Comparison of ENCODE assay signal across 8 cellular contexts in genomic region chr15:84654689-84655453, GRCh38. TPM values are rescaled to one million over a fixed set of nuclear protein-coding genes. Genes with fewer than 3 reads are reported as not detected.
A peak's percentile ranks its signal among the peaks of the same experiment; 100 is the strongest.
DNase-seq lines count a peak whose midpoint lies in the region; ATAC-seq and TF ChIP-seq lines count a peak whose summit lies in the region.

No MANE protein-coding gene starts in this region.

- peaks cover 0 to 1% (median 0%) of the 10 kb centered on the region in 7 donors for H3K9me3 Mint-ChIP-seq in CD14-positive monocyte

- H3K4me3 ChIP-seq in right atrium auricular region (peak overlapping the region; percentile 87 to 90), prostate gland (peak overlapping the region; percentile 78 to 80), urinary bladder (ENCODE audit: low read depth, low read length) (peak overlapping the region; percentile 83)

- peaks cover 18 to 31% of the 10 kb centered on the region in 2 donors for H3K36me3 Mint-ChIP-seq in CD14-positive monocyte

- H3K4me1 ChIP-seq in right atrium auricular region (peaks cover 0 to 53% of the 10 kb centered on the region in 2 donors), prostate gland (replicated peaks) (peaks cover 11% of the 10 kb centered on the region), urinary bladder (ENCODE audit: insufficient read depth) (no peaks in the 10 kb centered on the region)

- H3K27me3 ChIP-seq in right atrium auricular region (no peaks in the 10 kb centered on the region), prostate gland (replicated peaks; ENCODE audit: insufficient read depth) (no peaks in the 10 kb centered on the region)

- H3K27ac Mint-ChIP-seq in CD14-positive monocyte, result peak overlapping the region; percentile 37 to 98 (median 87)

- H3K4me1 Mint-ChIP-seq in CD14-positive monocyte, result peaks cover 42% of the 10 kb centered on the region

- intact Hi-C loops in CD14-positive monocyte (cut with micrococcal nuclease) (loop anchor here (2.0 to 10.0 kb wide), 6 partner anchors 24 to 117 kb away; partner anchors contain the start of genes SEC11A (in 1 of the 2), ZNF592 (in 1 of the 2) and ZSCAN2 (in 1 of the 2)), prostate gland (cut with DNase I) (loop anchor here (5.0 to 10.0 kb wide), 3 partner anchors 62 to 90 kb away; partner anchors contain the start of genes SEC11A and ZNF592)

- no peak for TF ChIP-seq POLR2A in prostate gland (IDR thresholded peaks at IDR 0.05)

- peaks cover 0 to 8% (median 6%) of the 10 kb centered on the region in 3 donors for H3K27me3 Mint-ChIP-seq in CD14-positive monocyte (ENCODE audit: low read depth in 3 of 3)

- H3K27ac ChIP-seq in angular gyrus (ENCODE audit: low read depth, low read length) (peak overlapping the region; percentile 96), right atrium auricular region (peak overlapping the region; percentile 88 to 89), prostate gland (peak overlapping the region; percentile 84), urinary bladder (ENCODE audit: low read depth) (no peak overlapping the region)

- peak; percentile 36 for ATAC-seq in GM21786 (IDR thresholded peaks at IDR 0.05; ENCODE audit: unreplicated experiment)

- DNase-seq in CD14-positive monocyte (ENCODE audit: low spot score) (peak; percentile 63), NCI-H146 (lab: John Stamatoyannopoulos, UW) (peak; percentile 68), T-helper 2 cell (peak; percentile 36 to 91 (median 65)), right atrium auricular region (ENCODE audit: low spot score) (peak; percentile 86), prostate gland (ENCODE audit: low spot score) (peak; percentile 77)

- H3K9me3 ChIP-seq in right atrium auricular region (no peaks in the 10 kb centered on the region), prostate gland (no peaks in the 10 kb centered on the region)

- peak overlapping the region; percentile 98 to 99 for H3K4me3 Mint-ChIP-seq in CD14-positive monocyte

- TF ChIP-seq CTCF in CD14-positive monocyte (IDR thresholded peaks at IDR 0.05) (peak; percentile 79), right atrium auricular region (IDR thresholded peaks at IDR 0.05) (peak in 1 of 2 donors; percentile 70), prostate gland (IDR thresholded peaks at IDR 0.05) (peak in 3 of 4 experiments; percentile 32 to 73 (median 68))

- H3K36me3 ChIP-seq in right atrium auricular region (peaks cover 10% of the 10 kb centered on the region), prostate gland (no peaks in the 10 kb centered on the region), urinary bladder (ENCODE audit: insufficient read depth) (no peaks in the 10 kb centered on the region)

- 5% methylated on average over 19 of the region's 19 CpGs for WGBS in prostate gland
- WGBS in urinary bladder, result 6% methylated on average over 19 of the region's 19 CpGs

RNA-seq across cellular contexts. Expression of gene WDR73, which starts 0.8 kb away (rescaled TPM):
- polyA plus RNA-seq in CD14-positive monocyte (10 to 100 TPM; 12.1 to 14.3 TPM), urinary bladder (18.5 TPM)
- total RNA-seq in right atrium auricular region (10 to 100 TPM in 1 of 2 donors, 1 to 10 TPM in 1; 5.3 to 12.0 TPM), prostate gland (10 to 100 TPM; 20.7 to 43.9 TPM), urinary bladder (39.1 TPM)

RNA-seq across cellular contexts. Expression of gene NMB, which starts 3.1 kb away (rescaled TPM):
- polyA plus RNA-seq in CD14-positive monocyte (under 1 TPM; 0.45 to 0.81 TPM), urinary bladder (11.3 TPM)
- total RNA-seq in right atrium auricular region (1 to 10 TPM; 1.0 to 6.3 TPM), prostate gland (10 to 100 TPM in 1 of 2 donors, 1 to 10 TPM in 1; 6.2 to 16.6 TPM), urinary bladder (1.6 TPM)

RNA-seq across cellular contexts. Expression of gene ZSCAN2, which starts 54.1 kb away (rescaled TPM):
- 1 to 10 TPM; 1.7 to 3.4 TPM for polyA plus RNA-seq in CD14-positive monocyte
- 1 to 10 TPM; 4.9 to 5.6 TPM for total RNA-seq in right atrium auricular region
- total RNA-seq in prostate gland, result 10 to 100 TPM; 13.9 to 23.2 TPM
- 11.7 TPM for total RNA-seq in urinary bladder
- polyA plus RNA-seq in urinary bladder, result 6.6 TPM
